In the genomic region with DNA sequence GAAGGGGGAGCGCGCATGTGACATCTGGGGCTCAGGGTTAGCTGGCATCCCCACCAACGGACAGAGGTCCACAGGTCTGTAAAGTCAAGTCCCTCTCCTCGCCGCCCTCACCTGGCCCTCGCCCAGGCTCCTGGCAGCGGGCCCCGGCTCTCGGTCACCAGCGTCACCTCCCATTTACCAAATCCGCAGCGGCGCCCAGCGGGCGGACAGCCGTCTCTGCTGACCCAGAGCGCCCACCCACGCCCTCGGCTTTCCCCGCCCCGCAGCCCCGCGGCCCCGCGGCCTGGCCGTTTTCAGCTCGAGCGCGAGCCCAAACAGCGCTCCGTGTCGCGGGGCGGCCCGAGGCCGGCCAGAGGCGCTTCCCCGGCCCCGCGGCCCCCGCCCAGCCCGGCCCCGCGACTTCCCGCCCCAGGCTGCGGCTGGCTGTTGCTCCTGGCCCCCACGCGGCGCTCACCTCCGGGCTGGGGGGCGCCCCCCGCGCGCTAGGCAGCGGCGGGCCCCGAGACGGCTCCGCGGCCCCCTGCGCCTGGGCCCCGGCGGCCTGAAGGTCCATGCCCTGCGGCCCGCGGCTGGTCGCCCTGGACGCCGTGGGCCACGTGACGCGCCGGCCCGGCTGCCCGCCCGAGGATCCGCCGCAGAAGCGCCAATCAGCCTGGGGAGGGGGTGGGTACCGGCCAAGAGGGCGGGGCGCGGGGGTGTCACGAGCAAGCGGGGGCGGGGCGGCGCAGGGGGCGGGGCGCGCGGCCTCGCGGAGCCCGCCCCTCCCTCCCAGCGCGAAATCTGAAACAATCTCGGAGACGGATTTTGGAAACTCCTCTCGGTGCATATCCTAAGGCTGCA, we compare ENCODE assay signal across 8 cellular contexts. TPM values are rescaled to one million over a fixed set of nuclear protein-coding genes. Genes with fewer than 3 reads are reported as not detected.
DNase-seq lines count a peak whose midpoint lies in the region; ATAC-seq and TF ChIP-seq lines count a peak whose summit lies in the region.

A gene with protein sequence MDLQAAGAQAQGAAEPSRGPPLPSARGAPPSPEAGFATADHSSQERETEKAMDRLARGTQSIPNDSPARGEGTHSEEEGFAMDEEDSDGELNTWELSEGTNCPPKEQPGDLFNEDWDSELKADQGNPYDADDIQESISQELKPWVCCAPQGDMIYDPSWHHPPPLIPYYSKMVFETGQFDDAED (minus strand): TSS at position 598 of the 840 bp plus-strand sequence. CDS start 45 bp downstream, at position 553.

- H3K27me3 Mint-ChIP-seq in activated CD4-positive, alpha-beta memory T cell treated with anti-CD3 and anti-CD28 coated beads, Interleukin-2, amount 10 ng/mL, durations not matched to agents 7 days and 5 days, result no peaks in the 10 kb centered on the region

- ATAC-seq in HG03159 (IDR thresholded peaks at IDR 0.05; ENCODE audit: unreplicated experiment), result peak; percentile 62

- no peaks in the 10 kb centered on the region for H3K9me3 ChIP-seq in duodenal mucosa (ENCODE audit: control insufficient read depth in 1 of 2, low read length in 2 of 2)

- H3K9ac ChIP-seq in duodenal mucosa (ENCODE audit: low read depth in 1 of 2, low read length in 2 of 2), result peak within 1 kb of the TSS; percentile 42 to 63

- WGBS in lower leg skin, 2 donors, result 0 to 2% methylated on average over 5 to 21 of the region's 100 CpGs

- H3K36me3 ChIP-seq in duodenal mucosa (ENCODE audit: control insufficient read depth in 1 of 2, insufficient read depth in 2 of 2, low read length in 2 of 2), result peaks cover 8 to 16% of the 10 kb centered on the region in 2 donors

- H3K4me3 ChIP-seq in duodenal mucosa (ENCODE audit: low read depth in 1 of 2, low read length in 2 of 2) (peak within 1 kb of the TSS; percentile 72 to 76), lower leg skin (ENCODE audit: low read depth, poor library complexity, severe bottlenecking) (peak within 1 kb of the TSS; percentile 61)

- H3K4me1 Mint-ChIP-seq in activated CD4-positive, alpha-beta memory T cell treated with anti-CD3 and anti-CD28 coated beads, Interleukin-2, amount 10 ng/mL, durations not matched to agents 7 days and 5 days, result peaks cover 20% of the 10 kb centered on the region

- peaks cover 9 to 15% of the 10 kb centered on the region in 2 donors for H3K4me1 ChIP-seq in duodenal mucosa (ENCODE audit: control insufficient read depth in 1 of 2, insufficient read depth in 2 of 2, low read length in 2 of 2)

- H3K4me3 Mint-ChIP-seq in activated CD4-positive, alpha-beta memory T cell treated with anti-CD3 and anti-CD28 coated beads, Interleukin-2, amount 10 ng/mL, durations not matched to agents 7 days and 5 days, result peak within 1 kb of the TSS; percentile 81

- DNase-seq in NCI-H1436 (lab: John Stamatoyannopoulos, UW), result peak; percentile 89
- no peak for DNase-seq in NCI-H1436 treated with DMSO at 0.1 percent for 48 hours (lab: John Stamatoyannopoulos, UW)
- peak; percentile 84 for DNase-seq in NCI-H774 (lab: John Stamatoyannopoulos, UW)
- peak; percentile 86 for DNase-seq in activated CD4-positive, alpha-beta memory T cell treated with anti-CD3 and anti-CD28 coated beads, Interleukin-2, amount 10 ng/mL, durations not matched to agents 7 days and 5 days
- DNase-seq in lower leg skin (ENCODE audit: low spot score in 2 of 2), result peak; percentile 75 to 97
- peak; percentile 71 to 85 for DNase-seq in stimulated activated CD4-positive, alpha-beta T cell treated with anti-CD3 and anti-CD28 coated beads, Interleukin-4, amount 100 ng/mL, for 4 hours

- H3K36me3 Mint-ChIP-seq in activated CD4-positive, alpha-beta memory T cell treated with anti-CD3 and anti-CD28 coated beads, Interleukin-2, amount 10 ng/mL, durations not matched to agents 7 days and 5 days (ENCODE audit: low read depth), result peaks cover 13% of the 10 kb centered on the region

- no peak for TF ChIP-seq POLR2A in lower leg skin (IDR thresholded peaks at IDR 0.05)

- POLR2A ChIA-PET in activated CD4-positive, alpha-beta memory T cell treated with anti-CD3 and anti-CD28 coated beads, Interleukin-2, amount 10 ng/mL, durations not matched to agents 7 days and 5 days (lab: Charles Lee), result interaction anchor here (2.6 kb wide), 1 partner anchor 42 kb away, joined by 8 read pairs; the partner anchor contains the start of gene UTP6

- H3K9me3 Mint-ChIP-seq in activated CD4-positive, alpha-beta memory T cell treated with anti-CD3 and anti-CD28 coated beads, Interleukin-2, amount 10 ng/mL, durations not matched to agents 7 days and 5 days, result no peaks in the 10 kb centered on the region

- H3K27ac ChIP-seq in duodenal mucosa (ENCODE audit: low read depth, low read length), result peak within 1 kb of the TSS; percentile 10

- TF ChIP-seq CTCF in lower leg skin (IDR thresholded peaks at IDR 0.05), result no peak

- CTCF ChIA-PET in activated CD4-positive, alpha-beta memory T cell treated with anti-CD3 and anti-CD28 coated beads, Interleukin-2, amount 10 ng/mL, durations not matched to agents 7 days and 5 days (lab: Charles Lee), result interaction anchor here (0.7 to 1.0 kb wide), 2 partner anchors 42 to 280 kb away, joined by 3 read pairs; partner anchors contain the start of gene UTP6

- H3K27me3 ChIP-seq in duodenal mucosa (ENCODE audit: control insufficient read depth in 1 of 2, insufficient read depth in 2 of 2, low read length in 2 of 2), result no peaks in the 10 kb centered on the region

- H3K27ac Mint-ChIP-seq in activated CD4-positive, alpha-beta memory T cell treated with anti-CD3 and anti-CD28 coated beads, Interleukin-2, amount 10 ng/mL, durations not matched to agents 7 days and 5 days, result peak within 1 kb of the TSS; percentile 46

- intact Hi-C loops in lower leg skin (cut with DNase I; ENCODE audit: low total_unique reads), result no loop called here

RNA-seq across cellular contexts. Expression of the gene that starts here (rescaled TPM):
- 10 to 100 TPM; 14.9 to 16.5 TPM for total RNA-seq in activated CD4-positive, alpha-beta memory T cell treated with anti-CD3 and anti-CD28 coated beads, Interleukin-2, amount 10 ng/mL, durations not matched to agents 7 days and 5 days
- 10 to 100 TPM; 49.3 to 56.8 (median 50.4) TPM for total RNA-seq in lower leg skin
